Comparison of ENCODE assay signal across 1 cellular context in the genomic region with DNA sequence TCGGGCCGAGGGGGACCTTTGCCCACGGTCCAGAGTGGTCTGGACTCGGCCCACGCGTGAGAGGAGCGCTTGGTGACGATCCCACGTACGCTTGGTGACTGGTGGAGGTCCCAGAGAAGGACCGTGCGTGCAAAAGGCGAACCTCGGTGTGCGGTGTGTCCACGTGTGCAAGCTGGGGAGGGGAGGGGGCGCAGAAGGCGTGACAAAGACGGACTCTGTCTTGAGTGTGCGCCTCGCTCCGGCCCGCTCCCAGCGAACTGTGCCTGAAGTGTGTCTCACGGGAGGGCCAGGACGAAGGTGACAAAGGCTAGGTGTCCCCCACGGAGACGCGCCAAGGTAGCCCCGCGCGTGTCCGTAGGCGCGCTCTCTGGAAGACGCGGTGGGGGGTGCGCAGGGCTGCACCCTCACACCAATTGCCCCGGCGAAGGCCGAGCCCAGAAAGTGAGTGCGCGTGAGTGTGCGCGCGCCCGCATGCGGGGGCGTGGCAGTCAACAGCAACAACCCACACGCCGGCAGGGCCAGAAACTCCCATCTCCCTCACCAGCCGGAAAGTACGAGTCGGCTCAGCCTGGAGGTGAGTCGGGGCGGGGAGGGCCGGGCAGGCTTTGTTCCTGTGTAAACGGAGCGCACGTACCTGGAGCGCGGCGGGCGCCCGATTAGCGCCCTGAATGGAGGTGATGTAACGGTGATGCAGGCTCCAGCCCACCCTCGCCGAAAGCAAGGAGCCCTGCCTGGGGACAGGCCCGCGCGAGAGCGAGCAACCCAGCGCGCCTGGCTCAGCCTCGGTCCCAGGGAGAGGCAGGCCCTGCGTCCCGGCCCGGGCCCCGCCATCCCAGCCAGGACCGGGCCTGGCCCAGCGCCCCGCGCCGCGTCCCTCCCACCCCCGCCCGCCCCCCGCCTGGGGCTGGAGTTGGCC.
TF ChIP-seq lines count a peak whose summit lies in the region.

A gene with protein sequence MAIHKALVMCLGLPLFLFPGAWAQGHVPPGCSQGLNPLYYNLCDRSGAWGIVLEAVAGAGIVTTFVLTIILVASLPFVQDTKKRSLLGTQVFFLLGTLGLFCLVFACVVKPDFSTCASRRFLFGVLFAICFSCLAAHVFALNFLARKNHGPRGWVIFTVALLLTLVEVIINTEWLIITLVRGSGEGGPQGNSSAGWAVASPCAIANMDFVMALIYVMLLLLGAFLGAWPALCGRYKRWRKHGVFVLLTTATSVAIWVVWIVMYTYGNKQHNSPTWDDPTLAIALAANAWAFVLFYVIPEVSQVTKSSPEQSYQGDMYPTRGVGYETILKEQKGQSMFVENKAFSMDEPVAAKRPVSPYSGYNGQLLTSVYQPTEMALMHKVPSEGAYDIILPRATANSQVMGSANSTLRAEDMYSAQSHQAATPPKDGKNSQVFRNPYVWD (plus strand): TSS at position 521 of the 916 bp plus-strand sequence. CDS start 7,689 bp downstream, outside the sequence.

TF ChIP-seq in HepG2, 621 proteins besides CTCF, POLR2A, EP300 and RAD21 (continued from another document and continues in another):
- TF ChIP-seq, protein P1, sequence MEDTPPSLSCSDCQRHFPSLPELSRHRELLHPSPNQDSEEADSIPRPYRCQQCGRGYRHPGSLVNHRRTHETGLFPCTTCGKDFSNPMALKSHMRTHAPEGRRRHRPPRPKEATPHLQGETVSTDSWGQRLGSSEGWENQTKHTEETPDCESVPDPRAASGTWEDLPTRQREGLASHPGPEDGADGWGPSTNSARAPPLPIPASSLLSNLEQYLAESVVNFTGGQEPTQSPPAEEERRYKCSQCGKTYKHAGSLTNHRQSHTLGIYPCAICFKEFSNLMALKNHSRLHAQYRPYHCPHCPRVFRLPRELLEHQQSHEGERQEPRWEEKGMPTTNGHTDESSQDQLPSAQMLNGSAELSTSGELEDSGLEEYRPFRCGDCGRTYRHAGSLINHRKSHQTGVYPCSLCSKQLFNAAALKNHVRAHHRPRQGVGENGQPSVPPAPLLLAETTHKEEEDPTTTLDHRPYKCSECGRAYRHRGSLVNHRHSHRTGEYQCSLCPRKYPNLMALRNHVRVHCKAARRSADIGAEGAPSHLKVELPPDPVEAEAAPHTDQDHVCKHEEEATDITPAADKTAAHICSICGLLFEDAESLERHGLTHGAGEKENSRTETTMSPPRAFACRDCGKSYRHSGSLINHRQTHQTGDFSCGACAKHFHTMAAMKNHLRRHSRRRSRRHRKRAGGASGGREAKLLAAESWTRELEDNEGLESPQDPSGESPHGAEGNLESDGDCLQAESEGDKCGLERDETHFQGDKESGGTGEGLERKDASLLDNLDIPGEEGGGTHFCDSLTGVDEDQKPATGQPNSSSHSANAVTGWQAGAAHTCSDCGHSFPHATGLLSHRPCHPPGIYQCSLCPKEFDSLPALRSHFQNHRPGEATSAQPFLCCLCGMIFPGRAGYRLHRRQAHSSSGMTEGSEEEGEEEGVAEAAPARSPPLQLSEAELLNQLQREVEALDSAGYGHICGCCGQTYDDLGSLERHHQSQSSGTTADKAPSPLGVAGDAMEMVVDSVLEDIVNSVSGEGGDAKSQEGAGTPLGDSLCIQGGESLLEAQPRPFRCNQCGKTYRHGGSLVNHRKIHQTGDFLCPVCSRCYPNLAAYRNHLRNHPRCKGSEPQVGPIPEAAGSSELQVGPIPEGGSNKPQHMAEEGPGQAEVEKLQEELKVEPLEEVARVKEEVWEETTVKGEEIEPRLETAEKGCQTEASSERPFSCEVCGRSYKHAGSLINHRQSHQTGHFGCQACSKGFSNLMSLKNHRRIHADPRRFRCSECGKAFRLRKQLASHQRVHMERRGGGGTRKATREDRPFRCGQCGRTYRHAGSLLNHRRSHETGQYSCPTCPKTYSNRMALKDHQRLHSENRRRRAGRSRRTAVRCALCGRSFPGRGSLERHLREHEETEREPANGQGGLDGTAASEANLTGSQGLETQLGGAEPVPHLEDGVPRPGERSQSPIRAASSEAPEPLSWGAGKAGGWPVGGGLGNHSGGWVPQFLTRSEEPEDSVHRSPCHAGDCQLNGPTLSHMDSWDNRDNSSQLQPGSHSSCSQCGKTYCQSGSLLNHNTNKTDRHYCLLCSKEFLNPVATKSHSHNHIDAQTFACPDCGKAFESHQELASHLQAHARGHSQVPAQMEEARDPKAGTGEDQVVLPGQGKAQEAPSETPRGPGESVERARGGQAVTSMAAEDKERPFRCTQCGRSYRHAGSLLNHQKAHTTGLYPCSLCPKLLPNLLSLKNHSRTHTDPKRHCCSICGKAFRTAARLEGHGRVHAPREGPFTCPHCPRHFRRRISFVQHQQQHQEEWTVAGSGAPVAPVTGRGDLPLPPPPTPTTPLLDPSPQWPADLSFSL (CRISPR knock-in tag; IDR thresholded peaks at IDR 0.05), result 0 out of 2 replicates have a peak, but pooled peaks have one; percentile 43
- TF ChIP-seq MAFG (CRISPR knock-in tag; IDR thresholded peaks at IDR 0.05) (no peak), ZSCAN12 (CRISPR knock-in tag; IDR thresholded peaks at IDR 0.05) (peak; percentile 77), NR2F6 (IDR thresholded peaks at IDR 0.05) (peak; percentile 31; the same call in 1 of the 2 replicates), NR2F6 (CRISPR knock-in tag; IDR thresholded peaks at IDR 0.05) (peak; percentile 49; the same call in 1 of the 2 replicates), RAD51 (IDR thresholded peaks at IDR 0.05; ENCODE audit: borderline replicate concordance) (no peak), ZNF44 (CRISPR knock-in tag; IDR thresholded peaks at IDR 0.05) (peak; percentile 78; the same call in 1 of the 2 replicates), ZNF883 (CRISPR knock-in tag; IDR thresholded peaks at IDR 0.05; ENCODE audit: not compliant biosample characterization) (no peak), ZFX (CRISPR knock-in tag; IDR thresholded peaks at IDR 0.05; ENCODE audit: low read depth) (peak; percentile 86), MATR3 (CRISPR knock-in tag; IDR thresholded peaks at IDR 0.05) (no peak), PCBP1 (IDR thresholded peaks at IDR 0.05; ENCODE audit: borderline replicate concordance, low read depth, low read length) (peak; percentile 84; the same call in 1 of the 2 replicates), ZNF879 (CRISPR knock-in tag; IDR thresholded peaks at IDR 0.05) (peak; percentile 46; the same call in 1 of the 2 replicates), ONECUT2 (CRISPR knock-in tag; IDR thresholded peaks at IDR 0.05) (no peak), SSRP1 (CRISPR knock-in tag; IDR thresholded peaks at IDR 0.05) (peak; percentile 78; the same call in 1 of the 2 replicates), THYN1 (CRISPR knock-in tag; IDR thresholded peaks at IDR 0.05; ENCODE audit: borderline replicate concordance, low read depth) (no peak), ZNF446 (CRISPR knock-in tag; IDR thresholded peaks at IDR 0.05) (peak; percentile 44), TBX3 (IDR thresholded peaks at IDR 0.05; ENCODE audit: borderline replicate concordance) (peak; percentile 50; the same call in 1 of the 2 replicates)
- TF ChIP-seq, protein P2, sequence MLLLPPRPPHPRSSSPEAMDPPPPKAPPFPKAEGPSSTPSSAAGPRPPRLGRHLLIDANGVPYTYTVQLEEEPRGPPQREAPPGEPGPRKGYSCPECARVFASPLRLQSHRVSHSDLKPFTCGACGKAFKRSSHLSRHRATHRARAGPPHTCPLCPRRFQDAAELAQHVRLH (CRISPR knock-in tag; IDR thresholded peaks at IDR 0.05; ENCODE audit: borderline replicate concordance, low read depth), result peak; percentile 42
- TF ChIP-seq, protein P3, sequence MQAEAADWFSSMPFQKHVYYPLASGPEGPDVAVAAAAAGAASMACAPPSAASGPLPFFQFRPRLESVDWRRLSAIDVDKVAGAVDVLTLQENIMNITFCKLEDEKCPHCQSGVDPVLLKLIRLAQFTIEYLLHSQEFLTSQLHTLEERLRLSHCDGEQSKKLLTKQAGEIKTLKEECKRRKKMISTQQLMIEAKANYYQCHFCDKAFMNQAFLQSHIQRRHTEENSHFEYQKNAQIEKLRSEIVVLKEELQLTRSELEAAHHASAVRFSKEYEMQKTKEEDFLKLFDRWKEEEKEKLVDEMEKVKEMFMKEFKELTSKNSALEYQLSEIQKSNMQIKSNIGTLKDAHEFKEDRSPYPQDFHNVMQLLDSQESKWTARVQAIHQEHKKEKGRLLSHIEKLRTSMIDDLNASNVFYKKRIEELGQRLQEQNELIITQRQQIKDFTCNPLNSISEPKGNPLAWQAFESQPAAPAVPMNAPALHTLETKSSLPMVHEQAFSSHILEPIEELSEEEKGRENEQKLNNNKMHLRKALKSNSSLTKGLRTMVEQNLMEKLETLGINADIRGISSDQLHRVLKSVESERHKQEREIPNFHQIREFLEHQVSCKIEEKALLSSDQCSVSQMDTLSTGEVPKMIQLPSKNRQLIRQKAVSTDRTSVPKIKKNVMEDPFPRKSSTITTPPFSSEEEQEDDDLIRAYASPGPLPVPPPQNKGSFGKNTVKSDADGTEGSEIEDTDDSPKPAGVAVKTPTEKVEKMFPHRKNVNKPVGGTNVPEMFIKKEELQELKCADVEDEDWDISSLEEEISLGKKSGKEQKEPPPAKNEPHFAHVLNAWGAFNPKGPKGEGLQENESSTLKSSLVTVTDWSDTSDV (CRISPR knock-in tag; IDR thresholded peaks at IDR 0.05), result 0 out of 2 replicates have a peak, but pooled peaks have one; percentile 26
- TF ChIP-seq, protein P4, sequence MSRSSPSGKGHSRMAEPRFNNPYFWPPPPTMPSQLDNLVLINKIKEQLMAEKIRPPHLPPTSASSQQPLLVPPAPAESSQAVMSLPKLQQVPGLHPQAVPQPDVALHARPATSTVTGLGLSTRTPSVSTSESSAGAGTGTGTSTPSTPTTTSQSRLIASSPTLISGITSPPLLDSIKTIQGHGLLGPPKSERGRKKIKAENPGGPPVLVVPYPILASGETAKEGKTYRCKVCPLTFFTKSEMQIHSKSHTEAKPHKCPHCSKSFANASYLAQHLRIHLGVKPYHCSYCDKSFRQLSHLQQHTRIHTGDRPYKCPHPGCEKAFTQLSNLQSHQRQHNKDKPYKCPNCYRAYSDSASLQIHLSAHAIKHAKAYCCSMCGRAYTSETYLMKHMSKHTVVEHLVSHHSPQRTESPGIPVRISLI (CRISPR knock-in tag; IDR thresholded peaks at IDR 0.05; ENCODE audit: borderline replicate concordance), result peak; percentile 43; the same call in 1 of the 2 replicates
- TF ChIP-seq, protein P5, sequence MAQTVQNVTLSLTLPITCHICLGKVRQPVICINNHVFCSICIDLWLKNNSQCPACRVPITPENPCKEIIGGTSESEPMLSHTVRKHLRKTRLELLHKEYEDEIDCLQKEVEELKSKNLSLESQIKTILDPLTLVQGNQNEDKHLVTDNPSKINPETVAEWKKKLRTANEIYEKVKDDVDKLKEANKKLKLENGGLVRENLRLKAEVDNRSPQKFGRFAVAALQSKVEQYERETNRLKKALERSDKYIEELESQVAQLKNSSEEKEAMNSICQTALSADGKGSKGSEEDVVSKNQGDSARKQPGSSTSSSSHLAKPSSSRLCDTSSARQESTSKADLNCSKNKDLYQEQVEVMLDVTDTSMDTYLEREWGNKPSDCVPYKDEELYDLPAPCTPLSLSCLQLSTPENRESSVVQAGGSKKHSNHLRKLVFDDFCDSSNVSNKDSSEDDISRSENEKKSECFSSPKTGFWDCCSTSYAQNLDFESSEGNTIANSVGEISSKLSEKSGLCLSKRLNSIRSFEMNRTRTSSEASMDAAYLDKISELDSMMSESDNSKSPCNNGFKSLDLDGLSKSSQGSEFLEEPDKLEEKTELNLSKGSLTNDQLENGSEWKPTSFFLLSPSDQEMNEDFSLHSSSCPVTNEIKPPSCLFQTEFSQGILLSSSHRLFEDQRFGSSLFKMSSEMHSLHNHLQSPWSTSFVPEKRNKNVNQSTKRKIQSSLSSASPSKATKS (CRISPR knock-in tag; IDR thresholded peaks at IDR 0.05), result peak; percentile 57; the same call in 1 of the 2 replicates
- TF ChIP-seq, protein P6, sequence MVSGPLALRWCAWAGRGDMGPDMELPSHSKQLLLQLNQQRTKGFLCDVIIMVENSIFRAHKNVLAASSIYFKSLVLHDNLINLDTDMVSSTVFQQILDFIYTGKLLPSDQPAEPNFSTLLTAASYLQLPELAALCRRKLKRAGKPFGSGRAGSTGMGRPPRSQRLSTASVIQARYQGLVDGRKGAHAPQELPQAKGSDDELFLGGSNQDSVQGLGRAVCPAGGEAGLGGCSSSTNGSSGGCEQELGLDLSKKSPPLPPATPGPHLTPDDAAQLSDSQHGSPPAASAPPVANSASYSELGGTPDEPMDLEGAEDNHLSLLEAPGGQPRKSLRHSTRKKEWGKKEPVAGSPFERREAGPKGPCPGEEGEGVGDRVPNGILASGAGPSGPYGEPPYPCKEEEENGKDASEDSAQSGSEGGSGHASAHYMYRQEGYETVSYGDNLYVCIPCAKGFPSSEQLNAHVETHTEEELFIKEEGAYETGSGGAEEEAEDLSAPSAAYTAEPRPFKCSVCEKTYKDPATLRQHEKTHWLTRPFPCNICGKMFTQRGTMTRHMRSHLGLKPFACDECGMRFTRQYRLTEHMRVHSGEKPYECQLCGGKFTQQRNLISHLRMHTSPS (CRISPR knock-in tag; IDR thresholded peaks at IDR 0.05; ENCODE audit: low read depth), result no peak; the same call in none of the 2 replicates
- TF ChIP-seq, protein P7, sequence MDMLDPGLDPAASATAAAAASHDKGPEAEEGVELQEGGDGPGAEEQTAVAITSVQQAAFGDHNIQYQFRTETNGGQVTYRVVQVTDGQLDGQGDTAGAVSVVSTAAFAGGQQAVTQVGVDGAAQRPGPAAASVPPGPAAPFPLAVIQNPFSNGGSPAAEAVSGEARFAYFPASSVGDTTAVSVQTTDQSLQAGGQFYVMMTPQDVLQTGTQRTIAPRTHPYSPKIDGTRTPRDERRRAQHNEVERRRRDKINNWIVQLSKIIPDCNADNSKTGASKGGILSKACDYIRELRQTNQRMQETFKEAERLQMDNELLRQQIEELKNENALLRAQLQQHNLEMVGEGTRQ (IDR thresholded peaks at IDR 0.05; ENCODE audit: low read depth, low read length), result peak; percentile 11; the same call in 1 of the 2 replicates
- TF ChIP-seq, protein P7 (CRISPR knock-in tag; IDR thresholded peaks at IDR 0.05; ENCODE audit: borderline replicate concordance), result 0 out of 2 replicates have a peak, but pooled peaks have one; percentile 47
- TF ChIP-seq, protein P8, sequence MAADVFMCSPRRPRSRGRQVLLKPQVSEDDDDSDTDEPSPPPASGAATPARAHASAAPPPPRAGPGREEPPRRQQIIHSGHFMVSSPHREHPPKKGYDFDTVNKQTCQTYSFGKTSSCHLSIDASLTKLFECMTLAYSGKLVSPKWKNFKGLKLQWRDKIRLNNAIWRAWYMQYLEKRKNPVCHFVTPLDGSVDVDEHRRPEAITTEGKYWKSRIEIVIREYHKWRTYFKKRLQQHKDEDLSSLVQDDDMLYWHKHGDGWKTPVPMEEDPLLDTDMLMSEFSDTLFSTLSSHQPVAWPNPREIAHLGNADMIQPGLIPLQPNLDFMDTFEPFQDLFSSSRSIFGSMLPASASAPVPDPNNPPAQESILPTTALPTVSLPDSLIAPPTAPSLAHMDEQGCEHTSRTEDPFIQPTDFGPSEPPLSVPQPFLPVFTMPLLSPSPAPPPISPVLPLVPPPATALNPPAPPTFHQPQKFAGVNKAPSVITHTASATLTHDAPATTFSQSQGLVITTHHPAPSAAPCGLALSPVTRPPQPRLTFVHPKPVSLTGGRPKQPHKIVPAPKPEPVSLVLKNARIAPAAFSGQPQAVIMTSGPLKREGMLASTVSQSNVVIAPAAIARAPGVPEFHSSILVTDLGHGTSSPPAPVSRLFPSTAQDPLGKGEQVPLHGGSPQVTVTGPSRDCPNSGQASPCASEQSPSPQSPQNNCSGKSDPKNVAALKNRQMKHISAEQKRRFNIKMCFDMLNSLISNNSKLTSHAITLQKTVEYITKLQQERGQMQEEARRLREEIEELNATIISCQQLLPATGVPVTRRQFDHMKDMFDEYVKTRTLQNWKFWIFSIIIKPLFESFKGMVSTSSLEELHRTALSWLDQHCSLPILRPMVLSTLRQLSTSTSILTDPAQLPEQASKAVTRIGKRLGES (CRISPR knock-in tag; IDR thresholded peaks at IDR 0.05; ENCODE audit: borderline replicate concordance), result no peak
